ENCODE assay signal across 18 cellular contexts in the genomic region with DNA sequence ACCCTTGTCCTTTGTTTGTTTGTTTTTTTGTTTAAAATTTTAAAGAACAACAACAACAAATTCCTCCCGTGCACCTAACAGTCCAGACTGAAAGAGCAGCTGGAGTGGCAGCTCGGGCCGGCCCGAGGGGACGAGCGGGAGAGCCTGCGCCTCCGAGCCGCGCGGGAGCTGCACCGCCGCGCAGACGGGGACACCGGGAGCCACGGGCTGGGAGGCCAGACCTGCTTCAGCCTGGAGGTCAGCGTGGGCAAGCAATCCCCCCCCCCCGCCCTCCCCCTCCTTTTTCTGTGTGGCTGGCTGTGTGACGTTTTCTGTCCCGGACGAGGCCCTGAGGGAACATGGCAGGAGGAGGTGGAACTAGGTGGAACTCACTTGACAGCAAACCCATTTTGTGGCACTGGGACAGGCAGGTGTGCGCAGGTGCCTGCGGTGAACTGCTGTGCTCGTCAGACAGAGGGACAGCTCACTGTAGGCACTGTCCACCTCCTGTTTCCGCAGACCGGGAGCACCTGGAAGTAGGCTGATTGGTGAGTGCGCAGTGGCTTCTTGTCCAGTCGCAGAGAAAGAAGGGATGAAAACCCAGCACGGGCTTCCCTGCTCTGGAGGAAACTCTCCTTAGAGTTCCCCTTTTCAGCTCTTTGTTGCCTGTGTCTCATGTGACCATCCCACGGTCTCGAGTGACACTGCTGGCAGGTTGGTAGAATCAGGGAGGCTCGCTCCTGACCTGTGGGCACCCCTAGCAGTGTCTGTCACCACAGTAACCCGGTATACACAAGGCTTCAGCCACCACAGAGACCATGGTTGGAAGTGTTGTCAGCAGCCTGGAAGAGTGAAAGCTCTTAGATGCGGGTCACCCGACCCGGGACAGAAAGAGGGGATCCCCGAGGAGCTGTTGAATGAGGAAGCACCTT.
DNase-seq lines count a peak whose midpoint lies in the region; ATAC-seq and TF ChIP-seq lines count a peak whose summit lies in the region.
"Had no signal": no experiment of that assay in that cellular context is flagged by ENCODE, and none has a peak within 500 bp of the region (broad histone marks: within the 10 kb centered on the region; RNA-seq: fewer than 3 reads in every experiment).

No MANE protein-coding gene starts in this region.

- DNase-seq in CD14-positive monocyte (ENCODE audit: low spot score): peak; percentile 54
- peak; percentile 8 for DNase-seq in NB4 (ENCODE audit: low read depth)
- DNase-seq in epithelial cell of prostate (ENCODE audit: low read depth, low spot score): no peak
- no peak for DNase-seq in progenitor cell of endocrine pancreas (ENCODE audit: low spot score, unreplicated experiment)
- no peak for DNase-seq in NCI-H2107 (lab: John Stamatoyannopoulos, UW)
- no peak for DNase-seq in occipital lobe (lab: John Stamatoyannopoulos, UW)
- no peak for DNase-seq in NCI-H1105 treated with DMSO at 0.1 percent for 48 hours (lab: John Stamatoyannopoulos, UW)
- DNase-seq: activated CD8-positive, alpha-beta memory T cell treated with anti-CD3 and anti-CD28 coated beads for 24 hours; activated effector memory CD4-positive, alpha-beta T cell treated with anti-CD3 and anti-CD28 coated beads, Interleukin-2, amount 50 U/mL, for 16 hours; KG1; left ventricle myocardium superior; NCI-H1436 treated with DMSO at 0.1 percent for 48 hours; NCI-H510A; tibial artery had no signal

- H3K36me3 Mint-ChIP-seq in CD14-positive monocyte (no peaks in the 10 kb centered on the region), progenitor cell of endocrine pancreas (ENCODE audit: insufficient read depth) (peaks cover 38% of the 10 kb centered on the region)
- H3K36me3 Mint-ChIP-seq: natural killer cell treated with Interleukin-12 subunit alpha and Interleukin-12 subunit beta and Interleukin-15 and Interleukin-18, amount 100 ng/mL, for 72 hours had no signal

- H3K4me3 Mint-ChIP-seq in CD14-positive monocyte (peak overlapping the region; percentile 74 to 88), progenitor cell of endocrine pancreas (ENCODE audit: low read depth) (no peak overlapping the region)
- H3K4me3 Mint-ChIP-seq: natural killer cell treated with Interleukin-12 subunit alpha and Interleukin-12 subunit beta and Interleukin-15 and Interleukin-18, amount 100 ng/mL, for 72 hours had no signal

- no peak overlapping the region for H3K4me3 ChIP-seq in NB4 (ENCODE audit: low read depth, low read length)
- H3K4me3 ChIP-seq: tibial artery had no signal

- H3K9me3 Mint-ChIP-seq in CD14-positive monocyte (peaks cover 0 to 7% (median 3%) of the 10 kb centered on the region in 7 donors), progenitor cell of endocrine pancreas (ENCODE audit: low read depth) (no peaks in the 10 kb centered on the region)
- H3K9me3 Mint-ChIP-seq: natural killer cell treated with Interleukin-12 subunit alpha and Interleukin-12 subunit beta and Interleukin-15 and Interleukin-18, amount 100 ng/mL, for 72 hours had no signal

- H3K4me1 Mint-ChIP-seq in CD14-positive monocyte: peaks cover 10% of the 10 kb centered on the region
- peaks cover 2% of the 10 kb centered on the region for H3K4me1 Mint-ChIP-seq in progenitor cell of endocrine pancreas (ENCODE audit: low read depth)

- ATAC-seq in HG03045 (IDR thresholded peaks at IDR 0.05; ENCODE audit: unreplicated experiment): no peak
- ATAC-seq: HCT116; left ventricle myocardium superior; natural killer cell treated with Interleukin-12 subunit alpha and Interleukin-12 subunit beta and Interleukin-15 and Interleukin-18, amount 100 ng/mL, for 72 hours; SK-N-SH treated with all-trans-retinoic acid at 6 μM for 48 hours had no signal

- H3K27me3 Mint-ChIP-seq in CD14-positive monocyte (ENCODE audit: low read depth in 3 of 3): peaks cover 0 to 5% (median 2%) of the 10 kb centered on the region in 3 donors
- no peaks in the 10 kb centered on the region for H3K27me3 Mint-ChIP-seq in progenitor cell of endocrine pancreas

- H3K27ac ChIP-seq in epithelial cell of prostate: peak overlapping the region; percentile 61
- H3K27ac ChIP-seq: tibial artery had no signal

- H3K27ac Mint-ChIP-seq in CD14-positive monocyte (peak overlapping the region in 5 of 7 donors; percentile 1 to 79 (median 43)), progenitor cell of endocrine pancreas (peak overlapping the region; percentile 56)
- H3K27ac Mint-ChIP-seq: natural killer cell treated with Interleukin-12 subunit alpha and Interleukin-12 subunit beta and Interleukin-15 and Interleukin-18, amount 100 ng/mL, for 72 hours had no signal

- intact Hi-C loops in CD14-positive monocyte (cut with micrococcal nuclease): no loop called here

- no peak for TF ChIP-seq POLR2A in NB4 (IDR thresholded peaks at IDR 0.05; ENCODE audit: extremely low read depth, insufficient read length)

- TF ChIP-seq CTCF in CD14-positive monocyte (IDR thresholded peaks at IDR 0.05): no peak
- no peak for TF ChIP-seq CTCF in NB4 (IDR thresholded peaks at IDR 0.05; ENCODE audit: low read depth, low read length)
- TF ChIP-seq CTCF in progenitor cell of endocrine pancreas (IDR thresholded peaks at IDR 0.05; ENCODE audit: unreplicated experiment): no peak

Comparison
In these comparisons a context has a peak if more than half of its experiments do, and no peak if none do; other contexts are left out.
1. DNase-seq: peak in CD14-positive monocyte (single experiment) and NB4 (single experiment); none in epithelial cell of prostate (single experiment), progenitor cell of endocrine pancreas (single experiment), NCI-H2107 (single experiment), occipital lobe (single experiment) and NCI-H1105 treated with DMSO at 0.1 percent for 48 hours (single experiment).